In the genomic region with DNA sequence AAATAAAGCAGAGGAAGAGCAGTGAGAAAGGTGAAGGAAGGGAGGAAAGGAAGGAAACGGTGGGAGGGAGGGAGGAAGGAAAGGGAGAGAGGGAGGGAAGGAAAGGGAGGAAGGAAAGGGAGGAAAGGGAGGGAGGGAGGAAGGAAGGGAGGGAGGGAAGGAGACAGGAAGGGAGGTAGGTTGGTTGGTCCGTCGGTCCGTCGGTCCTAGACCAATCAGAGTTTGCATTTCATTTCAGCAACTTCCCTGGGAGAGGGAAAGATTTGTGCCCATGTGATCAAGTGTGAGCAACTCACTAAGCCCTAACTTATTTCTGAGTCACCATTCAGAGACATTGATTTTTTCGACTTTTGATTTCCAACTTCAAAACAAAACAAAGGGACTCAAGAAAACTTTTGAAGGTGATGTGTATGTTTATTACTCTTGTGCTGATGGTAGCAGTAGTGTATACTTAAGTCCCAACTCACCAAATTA, we compare ENCODE assay signal across 9 cellular contexts. TPM values are rescaled to one million over a fixed set of nuclear protein-coding genes. Genes with fewer than 3 reads are reported as not detected.
DNase-seq lines count a peak whose midpoint lies in the region; ATAC-seq, FAIRE-seq and TF ChIP-seq lines count a peak whose summit lies in the region.
"Had no signal": no experiment of that assay in that cellular context is flagged by ENCODE, and none has a peak within 500 bp of the region (broad histone marks: within the 10 kb centered on the region; RNA-seq: fewer than 3 reads in every experiment).

No MANE protein-coding gene starts in this region.

- no peak overlapping the region for H2AFZ ChIP-seq in K562 (ENCODE audit: low read depth, low read length)

- POLR2A ChIA-PET in K562 (lab: Yijun Ruan, JAX) = no interaction called here

- no peak overlapping the region for H3K4me3 ChIP-seq in K562

- TF ChIP-seq EP300 in K562 (IDR thresholded peaks at IDR 0.05; ENCODE audit: low read length) = no peak

- DNase-seq in AG08395 (ENCODE audit: low spot score) (peak; percentile 78), HK-2 (ENCODE audit: unreplicated experiment) (peak; percentile 36), K562 (ENCODE audit: extremely low read depth in 1 of 4, low spot score in 3 of 4) (no peak), medulla oblongata (ENCODE audit: extremely low spot score) (peak; percentile 17), pons (ENCODE audit: low spot score) (no peak)
- DNase-seq: NCI-H1105 had no signal

- H3K27me3 ChIP-seq in K562 (ENCODE audit: control insufficient read depth in 2 of 2, insufficient read depth in 2 of 2, low read length in 2 of 2) = no peaks in the 10 kb centered on the region

- no peak overlapping the region for H3K4me2 ChIP-seq in K562 (ENCODE audit: insufficient read depth, low read length)

- no peak overlapping the region for H3K27ac ChIP-seq in K562 (ENCODE audit: extremely low read depth, low read depth, low read length)

- no peak for TF ChIP-seq RAD21 in K562 (CRISPR knock-in tag; conservative IDR thresholded peaks at IDR 0.05 in 1 of 2, IDR thresholded peaks at IDR 0.05 in 1 of 2)

- no peaks in the 10 kb centered on the region for H3K9me3 ChIP-seq in K562 (replicated peaks; ENCODE audit: control insufficient read depth, insufficient read depth, low read depth, low read length)

- ATAC-seq in K562 (no peak), GM21786 (IDR thresholded peaks at IDR 0.05; ENCODE audit: unreplicated experiment) (no peak), GM21390 (IDR thresholded peaks at IDR 0.05; ENCODE audit: unreplicated experiment) (no peak), GM19452 (IDR thresholded peaks at IDR 0.05; ENCODE audit: unreplicated experiment) (no peak)

- H3K9me1 ChIP-seq in K562 (ENCODE audit: control insufficient read depth, insufficient read depth, low read length) = no peaks in the 10 kb centered on the region

- H3K36me3 ChIP-seq in K562 (ENCODE audit: control insufficient read depth, insufficient read depth, low read length) = peaks cover 68% of the 10 kb centered on the region

- TF ChIP-seq POLR2A in K562 (conservative IDR thresholded peaks at IDR 0.05) = no peak

- FAIRE-seq in K562 (lab: Jason Lieb, UNC) = no peak

- CTCF ChIA-PET in K562 (lab: Yijun Ruan, JAX; ENCODE audit: low intra/inter-chr PET ratio) = interaction anchor here (0.6 to 0.9 kb wide), 2 partner anchors 159 to 188 kb away, joined by 3 to 5 read pairs; no protein-coding TSS in a partner anchor

- peak overlapping the region in 1 of 2 experiments; percentile 23; a peak in 1 of 4 replicates for H3K9ac ChIP-seq in K562 (ENCODE audit: insufficient read depth in 1 of 2, low read depth in 2 of 2, low read length in 2 of 2)

- intact Hi-C loops in K562 (cut with micrococcal nuclease) = loop anchor here (2.0 kb wide), 2 partner anchors 129 to 153 kb away; a partner anchor contains a TSS

- no TSS peak for BruUV-seq in K562 (replicated peaks; lab: Mats Ljungman, UMichigan)

- in situ Hi-C loops in K562 (cut with MboI) = no loop called here

- peaks cover 8% of the 10 kb centered on the region; the same call in 1 of the 2 replicates for H4K20me1 ChIP-seq in K562 (replicated peaks; ENCODE audit: control insufficient read depth, insufficient read depth, low read length)

- H3K79me2 ChIP-seq in K562 (ENCODE audit: control insufficient read depth, insufficient read depth, low read length) = peaks cover 33% of the 10 kb centered on the region

- peaks cover 4% of the 10 kb centered on the region in 2 experiments; a peak in 2 of 5 replicates for H3K4me1 ChIP-seq in K562 (replicated peaks in 1 of 2; ENCODE audit: control insufficient read depth in 2 of 2, insufficient read depth in 2 of 2, low read length in 2 of 2)

- no peak for TF ChIP-seq CTCF in K562 (IDR thresholded peaks at IDR 0.05 in 2 of 3, conservative IDR thresholded peaks at IDR 0.05 in 1 of 3; ENCODE audit: insufficient read depth in 2 of 3, low read depth in 1 of 3, low read length in 3 of 3)

- WGBS in K562 (ENCODE audit: insufficient coverage, low coverage, missing lambda C conversion rate) = 48% methylated on average over 2 of the region's 6 CpGs

TF ChIP-seq in K562, 482 proteins besides CTCF, POLR2A, EP300 and RAD21 (continues in another document):
- TF ChIP-seq SUPT5H (IDR thresholded peaks at IDR 0.05) (peak; percentile 49), POLR2B (IDR thresholded peaks at IDR 0.05; ENCODE audit: low read depth, partially characterized antibody) (peak; percentile 36), TOE1 (IDR thresholded peaks at IDR 0.05; ENCODE audit: borderline replicate concordance) (0 out of 2 replicates have a peak, but pooled peaks have one; percentile 21), TOE1 (CRISPR knock-in tag; IDR thresholded peaks at IDR 0.05; ENCODE audit: borderline replicate concordance, low read depth) (no peak), BCOR (IDR thresholded peaks at IDR 0.05) (0 out of 2 replicates have a peak, but pooled peaks have one; percentile 13)
- TF ChIP-seq, protein P1, sequence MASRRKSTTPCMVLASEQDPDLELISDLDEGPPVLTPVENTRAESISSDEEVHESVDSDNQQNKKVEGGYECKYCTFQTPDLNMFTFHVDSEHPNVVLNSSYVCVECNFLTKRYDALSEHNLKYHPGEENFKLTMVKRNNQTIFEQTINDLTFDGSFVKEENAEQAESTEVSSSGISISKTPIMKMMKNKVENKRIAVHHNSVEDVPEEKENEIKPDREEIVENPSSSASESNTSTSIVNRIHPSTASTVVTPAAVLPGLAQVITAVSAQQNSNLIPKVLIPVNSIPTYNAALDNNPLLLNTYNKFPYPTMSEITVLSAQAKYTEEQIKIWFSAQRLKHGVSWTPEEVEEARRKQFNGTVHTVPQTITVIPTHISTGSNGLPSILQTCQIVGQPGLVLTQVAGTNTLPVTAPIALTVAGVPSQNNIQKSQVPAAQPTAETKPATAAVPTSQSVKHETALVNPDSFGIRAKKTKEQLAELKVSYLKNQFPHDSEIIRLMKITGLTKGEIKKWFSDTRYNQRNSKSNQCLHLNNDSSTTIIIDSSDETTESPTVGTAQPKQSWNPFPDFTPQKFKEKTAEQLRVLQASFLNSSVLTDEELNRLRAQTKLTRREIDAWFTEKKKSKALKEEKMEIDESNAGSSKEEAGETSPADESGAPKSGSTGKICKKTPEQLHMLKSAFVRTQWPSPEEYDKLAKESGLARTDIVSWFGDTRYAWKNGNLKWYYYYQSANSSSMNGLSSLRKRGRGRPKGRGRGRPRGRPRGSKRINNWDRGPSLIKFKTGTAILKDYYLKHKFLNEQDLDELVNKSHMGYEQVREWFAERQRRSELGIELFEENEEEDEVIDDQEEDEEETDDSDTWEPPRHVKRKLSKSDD (conservative IDR thresholded peaks at IDR 0.05; ENCODE audit: low read length) = no peak

RNA-seq across cellular contexts. Expression of a gene that starts 18.8 kb away (rescaled TPM):
- 95.6 and 146 TPM in 2 replicates for total RNA-seq in K562 (2011; cell fraction: chromatin; rRNA removed; ENCODE audit: low replicate concordance)
- 97.0 and 106 TPM in 2 replicates for total RNA-seq in K562 (2011; cell fraction: nucleolus; rRNA removed)
- total RNA-seq in K562 (2011; cell fraction: nucleoplasm; rRNA removed) = 94.6 and 118 TPM in 2 replicates
- total RNA-seq in K562 (2014; rRNA removed) (181 and 197 TPM in 2 replicates), K562 (2014; rRNA removed; fragmentation: Illumina TruSeq; extraction: Trizol) (124 and 133 TPM in 2 replicates), K562 (2015; rRNA removed; fragmentation: Illumina TruSeq; extraction: Trizol) (151 and 156 TPM in 2 replicates), K562 (2021) (127 and 133 TPM in 2 replicates)
- polyA plus RNA-seq in K562 (2011; rRNA removed) (124 and 143 TPM in 2 replicates), K562 (2014; fragmentation: Illumina TruSeq; extraction: Trizol) (137 TPM in 2 replicates), K562 (2014; fragmentation: Nextera tagmentation; extraction: Ambion mirVana) (10 to 100 TPM; 37.1 to 64.3 TPM), K562 (2014; rRNA removed) (127 and 141 TPM in 2 replicates)
- polyA plus RNA-seq in K562 (2011; cell fraction: cytosol; rRNA removed) = 138 and 150 TPM in 2 replicates
- 49.2 and 61.9 TPM in 2 replicates for polyA plus RNA-seq in K562 (2011; cell fraction: nucleus; rRNA removed)
- polyA plus RNA-seq in K562 (2012) = 189 and 211 TPM in 2 replicates
- polyA minus RNA-seq in K562 (2011; rRNA and poly(A)+ RNA removed) = 139 and 167 TPM in 2 replicates
- 63.5 and 72.7 TPM in 2 replicates for polyA minus RNA-seq in K562 (2011; cell fraction: cytosol; rRNA and poly(A)+ RNA removed)
- polyA minus RNA-seq in K562 (2011; cell fraction: nucleus; rRNA and poly(A)+ RNA removed) = 26.9 and 42.3 TPM in 2 replicates

RNA-seq across cellular contexts. Expression of a gene that starts 43.7 kb away (rescaled TPM):
- 24.8 and 33.6 TPM in 2 replicates for total RNA-seq in K562 (2011; cell fraction: chromatin; rRNA removed; ENCODE audit: low replicate concordance)
- total RNA-seq in K562 (2011; cell fraction: nucleolus; rRNA removed) = 15.1 and 15.7 TPM in 2 replicates
- 20.1 and 31.3 TPM in 2 replicates for total RNA-seq in K562 (2011; cell fraction: nucleoplasm; rRNA removed)
- 17.9 and 24.7 TPM in 2 replicates for total RNA-seq in K562 (2014; rRNA removed)
- total RNA-seq in K562 (2014; rRNA removed; fragmentation: Illumina TruSeq; extraction: Trizol) = 17.0 and 17.5 TPM in 2 replicates
- total RNA-seq in K562 (2015; rRNA removed; fragmentation: Illumina TruSeq; extraction: Trizol) = 12.2 and 13.3 TPM in 2 replicates
- total RNA-seq in K562 (2021) = 41.0 and 48.5 TPM in 2 replicates
- 19.1 and 24.8 TPM in 2 replicates for polyA plus RNA-seq in K562 (2011; rRNA removed)
- polyA plus RNA-seq in K562 (2011; cell fraction: cytosol; rRNA removed) = 17.9 and 36.4 TPM in 2 replicates
- polyA plus RNA-seq in K562 (2011; cell fraction: nucleus; rRNA removed) = 22.9 and 38.7 TPM in 2 replicates
- 21.4 and 21.8 TPM in 2 replicates for polyA plus RNA-seq in K562 (2012)
- polyA plus RNA-seq in K562 (2014; fragmentation: Illumina TruSeq; extraction: Trizol) = 34.1 and 40.0 TPM in 2 replicates
- 1 to 10 TPM; 7.6 to 8.3 TPM for polyA plus RNA-seq in K562 (2014; fragmentation: Nextera tagmentation; extraction: Ambion mirVana)
- polyA plus RNA-seq in K562 (2014; rRNA removed) = 30.1 and 32.7 TPM in 2 replicates
- polyA minus RNA-seq in K562 (2011; rRNA and poly(A)+ RNA removed) = 12.4 and 15.6 TPM in 2 replicates
- polyA minus RNA-seq in K562 (2011; cell fraction: cytosol; rRNA and poly(A)+ RNA removed) = 13.0 and 14.8 TPM in 2 replicates
- polyA minus RNA-seq in K562 (2011; cell fraction: nucleus; rRNA and poly(A)+ RNA removed) = 5.8 and 7.0 TPM in 2 replicates

Comparison
In these comparisons a context has a peak if more than half of its experiments do, and no peak if none do; other contexts are left out.
1. DNase-seq: peak in AG08395 (single experiment), HK-2 (single experiment) and medulla oblongata (single experiment); none in K562 (0 of 4) and pons (single experiment).